ENCODE assay signal across 9 cellular contexts in genomic region chr5:141510850-141511718, GRCh38. TPM values are rescaled to one million over a fixed set of nuclear protein-coding genes. Genes with fewer than 3 reads are reported as not detected.
DNase-seq lines count a peak whose midpoint lies in the region; ATAC-seq, FAIRE-seq and TF ChIP-seq lines count a peak whose summit lies in the region.
"Had no signal": no experiment of that assay in that cellular context is flagged by ENCODE, and none has a peak within 500 bp of the region (broad histone marks: within the 10 kb centered on the region; RNA-seq: fewer than 3 reads in every experiment).

No MANE protein-coding gene starts in this region.

- DNase-seq in K562 (ENCODE audit: extremely low read depth in 1 of 4, low spot score in 3 of 4) = no peak
- no peak for DNase-seq in posterior vena cava (ENCODE audit: low spot score)
- DNase-seq in DMS79 (lab: John Stamatoyannopoulos, UW) = no peak
- DNase-seq in activated T-cell treated with anti-CD3 and anti-CD28 coated beads, Interleukin-2, amount 50 U/mL, for 48 hours = no peak
- DNase-seq: effector CD8-positive, alpha-beta T cell had no signal

- peaks cover 0 to 7% of the 10 kb centered on the region in 2 experiments; a peak in 2 of 5 replicates for H3K27me3 ChIP-seq in K562 (ENCODE audit: control insufficient read depth in 2 of 2, insufficient read depth in 2 of 2, low read length in 2 of 2)

- peaks cover 8% of the 10 kb centered on the region for H3K9me1 ChIP-seq in K562 (ENCODE audit: control insufficient read depth, insufficient read depth, low read length)

- intact Hi-C loops in K562 (cut with micrococcal nuclease) = loop anchor here (5.0 to 10.0 kb wide), 3 partner anchors 89 to 276 kb away; partner anchors contain the start of genes PCDHGA11 and PCDHGA3
- intact Hi-C loops in posterior vena cava (cut with DNase I) = loop anchor here in 1 of 2 donors (5.0 kb wide), 1 partner anchor 34 kb away; the partner anchor contains the start of gene PCDHGC3

- no peak overlapping the region for H3K4me3 ChIP-seq in K562

- peaks cover 31% of the 10 kb centered on the region; the same call in 2 of the 3 replicates for H3K36me3 ChIP-seq in K562 (ENCODE audit: control insufficient read depth, insufficient read depth, low read length)

- H3K4me1 ChIP-seq in K562 (replicated peaks in 1 of 2; ENCODE audit: control insufficient read depth in 2 of 2, insufficient read depth in 2 of 2, low read length in 2 of 2) = peaks cover 5 to 17% of the 10 kb centered on the region in 2 experiments; a peak in 3 of 5 replicates

- BruUV-seq in K562 (replicated peaks; lab: Mats Ljungman, UMichigan) = no TSS peak

- H4K20me1 ChIP-seq in K562 (replicated peaks; ENCODE audit: control insufficient read depth, insufficient read depth, low read length) = no peaks in the 10 kb centered on the region

- WGBS in K562 (ENCODE audit: insufficient coverage, low coverage, missing lambda C conversion rate) = 48% methylated on average over 11 of the region's 14 CpGs

- no peak for FAIRE-seq in K562 (lab: Jason Lieb, UNC)
- FAIRE-seq: RCC 7860 had no signal

- ATAC-seq in GM19023 (IDR thresholded peaks at IDR 0.05; ENCODE audit: unreplicated experiment) = peak; percentile 25
- peak; percentile 30 for ATAC-seq in HG03039 (IDR thresholded peaks at IDR 0.05; ENCODE audit: unreplicated experiment)
- ATAC-seq in K562 = no peak

- CTCF ChIA-PET in K562 (lab: Yijun Ruan, JAX; ENCODE audit: low intra/inter-chr PET ratio) = no interaction called here

- in situ Hi-C loops in K562 (cut with MboI) = no loop called here

- TF ChIP-seq RAD21 in K562 (CRISPR knock-in tag; conservative IDR thresholded peaks at IDR 0.05 in 1 of 2, IDR thresholded peaks at IDR 0.05 in 1 of 2) = no peak

- no peak overlapping the region for H3K27ac ChIP-seq in K562 (ENCODE audit: extremely low read depth, low read depth, low read length)
- peak overlapping the region; percentile 94 for H3K27ac ChIP-seq in temporal lobe (ENCODE audit: low read depth, low read length)

- TF ChIP-seq CTCF in K562 (IDR thresholded peaks at IDR 0.05 in 2 of 3, conservative IDR thresholded peaks at IDR 0.05 in 1 of 3; ENCODE audit: insufficient read depth in 2 of 3, low read depth in 1 of 3, low read length in 3 of 3) = no peak

- TF ChIP-seq POLR2A in K562 (conservative IDR thresholded peaks at IDR 0.05) = no peak

- POLR2A ChIA-PET in K562 (lab: Yijun Ruan, JAX) = interaction anchor here (1.0 to 1.1 kb wide), 2 partner anchors 10 to 26 kb away, joined by 3 read pairs; partner anchors contain the start of gene PCDHGC4

- no peak overlapping the region for H3K9ac ChIP-seq in K562 (ENCODE audit: insufficient read depth in 1 of 2, low read depth in 2 of 2, low read length in 2 of 2)

- no peak for TF ChIP-seq EP300 in K562 (IDR thresholded peaks at IDR 0.05; ENCODE audit: low read length)

- no peak overlapping the region for H2AFZ ChIP-seq in K562 (ENCODE audit: low read depth, low read length)

- H3K4me2 ChIP-seq in K562 (ENCODE audit: insufficient read depth, low read length) = no peak overlapping the region

- no peaks in the 10 kb centered on the region for H3K9me3 ChIP-seq in K562 (replicated peaks; ENCODE audit: control insufficient read depth, insufficient read depth, low read depth, low read length)

- no peaks in the 10 kb centered on the region for H3K79me2 ChIP-seq in K562 (ENCODE audit: control insufficient read depth, insufficient read depth, low read length)

TF ChIP-seq in K562, 482 proteins besides CTCF, POLR2A, EP300 and RAD21:
- TF ChIP-seq ZNF263 (CRISPR knock-in tag; IDR thresholded peaks at IDR 0.05; ENCODE audit: borderline replicate concordance) (peak; percentile 22; the same call in 1 of the 2 replicates), POLR2G (IDR thresholded peaks at IDR 0.05; ENCODE audit: low read depth, low read length) (peak; percentile 60), CBX3 (IDR thresholded peaks at IDR 0.05; ENCODE audit: borderline replicate concordance in 1 of 2, low read length in 2 of 2) (no peak)

RNA-seq across cellular contexts. Expression of gene PCDHGC5, which starts 22.2 kb away (rescaled TPM):
- total RNA-seq in K562 (2011; cell fraction: chromatin; rRNA removed; ENCODE audit: low replicate concordance) = 0.14 TPM in 1 of 2 replicates, not detected in the other
- 0.17 TPM in 1 of 2 replicates, not detected in the other for total RNA-seq in K562 (2011; cell fraction: nucleolus; rRNA removed)
- not detected in 2 replicates for total RNA-seq in K562 (2011; cell fraction: nucleoplasm; rRNA removed)
- total RNA-seq in K562 (2014; rRNA removed) (not detected in 2 replicates), K562 (2014; rRNA removed; fragmentation: Illumina TruSeq; extraction: Trizol) (not detected in 2 replicates), K562 (2015; rRNA removed; fragmentation: Illumina TruSeq; extraction: Trizol) (not detected in 2 replicates), K562 (2021) (not detected in 2 replicates), temporal lobe (4.7 TPM), posterior vena cava (1 to 10 TPM; 2.3 to 2.6 TPM)
- polyA plus RNA-seq in K562 (2011; rRNA removed) (not detected in 2 replicates), K562 (2014; fragmentation: Illumina TruSeq; extraction: Trizol) (not detected in 2 replicates), K562 (2014; fragmentation: Nextera tagmentation; extraction: Ambion mirVana) (not detected), K562 (2014; rRNA removed) (not detected in 2 replicates)
- polyA plus RNA-seq in K562 (2011; cell fraction: cytosol; rRNA removed) = not detected in 2 replicates
- not detected in 2 replicates for polyA plus RNA-seq in K562 (2011; cell fraction: nucleus; rRNA removed)
- polyA plus RNA-seq in K562 (2012) = not detected in 2 replicates
- polyA minus RNA-seq in K562 (2011; rRNA and poly(A)+ RNA removed) = not detected in 2 replicates
- polyA minus RNA-seq in K562 (2011; cell fraction: cytosol; rRNA and poly(A)+ RNA removed) = not detected in 2 replicates
- not detected in 2 replicates for polyA minus RNA-seq in K562 (2011; cell fraction: nucleus; rRNA and poly(A)+ RNA removed)

RNA-seq across cellular contexts. Expression of gene PCDHGC4, which starts 26.3 kb away (rescaled TPM):
- not detected in 2 replicates for total RNA-seq in K562 (2011; cell fraction: chromatin; rRNA removed; ENCODE audit: low replicate concordance)
- not detected in 2 replicates for total RNA-seq in K562 (2011; cell fraction: nucleolus; rRNA removed)
- not detected in 2 replicates for total RNA-seq in K562 (2011; cell fraction: nucleoplasm; rRNA removed)
- total RNA-seq in K562 (2014; rRNA removed) (0.05 TPM in 1 of 2 replicates, not detected in the other), K562 (2014; rRNA removed; fragmentation: Illumina TruSeq; extraction: Trizol) (not detected in 2 replicates), K562 (2015; rRNA removed; fragmentation: Illumina TruSeq; extraction: Trizol) (not detected in 2 replicates), K562 (2021) (not detected in 2 replicates), temporal lobe (87.3 TPM), posterior vena cava (1 to 10 TPM; 2.0 to 2.9 TPM)
- polyA plus RNA-seq in K562 (2011; rRNA removed) (not detected in 2 replicates), K562 (2014; fragmentation: Illumina TruSeq; extraction: Trizol) (not detected in 2 replicates), K562 (2014; fragmentation: Nextera tagmentation; extraction: Ambion mirVana) (not detected), K562 (2014; rRNA removed) (not detected in 2 replicates)
- polyA plus RNA-seq in K562 (2011; cell fraction: cytosol; rRNA removed) = not detected in 2 replicates
- not detected in 2 replicates for polyA plus RNA-seq in K562 (2011; cell fraction: nucleus; rRNA removed)
- polyA plus RNA-seq in K562 (2012) = not detected in 2 replicates
- polyA minus RNA-seq in K562 (2011; rRNA and poly(A)+ RNA removed) = not detected in 2 replicates
- polyA minus RNA-seq in K562 (2011; cell fraction: cytosol; rRNA and poly(A)+ RNA removed) = not detected in 2 replicates
- polyA minus RNA-seq in K562 (2011; cell fraction: nucleus; rRNA and poly(A)+ RNA removed) = not detected in 2 replicates

RNA-seq across cellular contexts. Expression of gene PCDHGC3, which starts 35.3 kb away (rescaled TPM):
- total RNA-seq in K562 (2011; cell fraction: chromatin; rRNA removed; ENCODE audit: low replicate concordance) = 0.12 TPM in 1 of 2 replicates, not detected in the other
- total RNA-seq in K562 (2011; cell fraction: nucleolus; rRNA removed) = not detected in 2 replicates
- not detected in 2 replicates for total RNA-seq in K562 (2011; cell fraction: nucleoplasm; rRNA removed)
- total RNA-seq in K562 (2014; rRNA removed) (not detected in 2 replicates), K562 (2014; rRNA removed; fragmentation: Illumina TruSeq; extraction: Trizol) (not detected in 2 replicates), K562 (2015; rRNA removed; fragmentation: Illumina TruSeq; extraction: Trizol) (not detected in 2 replicates), K562 (2021) (0.07 and 0.20 TPM in 2 replicates), temporal lobe (45.7 TPM), posterior vena cava (10 to 100 TPM; 71.1 to 90.6 TPM)
- polyA plus RNA-seq in K562 (2011; rRNA removed) (not detected in 2 replicates), K562 (2014; fragmentation: Illumina TruSeq; extraction: Trizol) (not detected in 2 replicates), K562 (2014; fragmentation: Nextera tagmentation; extraction: Ambion mirVana) (not detected), K562 (2014; rRNA removed) (not detected in 2 replicates)
- not detected in 2 replicates for polyA plus RNA-seq in K562 (2011; cell fraction: cytosol; rRNA removed)
- not detected in 2 replicates for polyA plus RNA-seq in K562 (2011; cell fraction: nucleus; rRNA removed)
- polyA plus RNA-seq in K562 (2012) = not detected in 2 replicates
- not detected in 2 replicates for polyA minus RNA-seq in K562 (2011; rRNA and poly(A)+ RNA removed)
- polyA minus RNA-seq in K562 (2011; cell fraction: cytosol; rRNA and poly(A)+ RNA removed) = not detected in 2 replicates
- not detected in 2 replicates for polyA minus RNA-seq in K562 (2011; cell fraction: nucleus; rRNA and poly(A)+ RNA removed)

Comparison
In these comparisons a context has a peak if more than half of its experiments do, and no peak if none do; other contexts are left out.
1. RNA of gene PCDHGC4, which starts 26.3 kb away (total RNA-seq): 87.3 TPM in temporal lobe (single experiment); 2.0 to 2.9 TPM in posterior vena cava and 0.05 TPM in K562; every median in the first group is over 10 times any median in the second.
2. RNA of gene PCDHGC3, which starts 35.3 kb away (total RNA-seq): 71.1 to 90.6 TPM in posterior vena cava and 45.7 TPM in temporal lobe (single experiment); 0.07 to 0.20 TPM in K562; every median in the first group is over 10 times any median in the second.